In the genomic region with DNA sequence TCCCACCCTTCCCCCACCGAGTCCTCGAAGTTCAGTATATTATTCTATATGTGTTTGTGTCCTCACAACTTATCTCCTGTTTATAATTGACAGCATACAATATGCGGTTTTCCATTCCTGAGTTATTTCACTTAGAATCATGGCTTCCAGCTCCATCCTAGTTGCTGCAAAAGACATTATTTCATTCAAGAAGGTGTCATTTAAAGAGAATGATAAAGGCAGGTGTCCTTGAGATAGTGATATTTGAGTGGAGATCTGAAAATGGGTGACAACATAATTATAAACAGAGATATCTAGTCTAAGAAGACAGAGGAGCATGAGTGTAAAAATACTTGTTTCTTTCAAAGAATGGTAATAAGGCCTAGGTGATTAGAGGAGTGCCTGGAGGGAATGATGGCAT, we compare ENCODE assay signal across 8 cellular contexts.
"Had no signal": no experiment of that assay in that cellular context is flagged by ENCODE, and none has a peak within 500 bp of the region (broad histone marks: within the 10 kb centered on the region; RNA-seq: fewer than 3 reads in every experiment).

No MANE protein-coding gene starts in this region.

- H3K9ac ChIP-seq: GM23248 had no signal

- DNase-seq: GM23248, GOT3, H7, H9, HCEC 1CT, HFFc6 had no signal

- H2AFZ ChIP-seq: GM23248, GM23338 had no signal

- H3K9me3 ChIP-seq: HAP-1 had no signal

- H3K27ac ChIP-seq: GM23248 had no signal

- H3K36me3 ChIP-seq: HAP-1 had no signal

- H3K4me3 ChIP-seq: GM23248, GM23338, HAP-1 had no signal

- H3K4me2 ChIP-seq: GM23338 had no signal
